Comparison of ENCODE assay signal across 8 cellular contexts in genomic region chrX:41333994-41334865, GRCh38. TPM values are rescaled to one million over a fixed set of nuclear protein-coding genes. Genes with fewer than 3 reads are reported as not detected.
DNase-seq lines count a peak whose midpoint lies in the region; ATAC-seq and TF ChIP-seq lines count a peak whose summit lies in the region.

Gene DDX3X (plus strand): TSS chrX:41334162. CDS start chrX:41334253, 91 bp downstream.

- CTCF ChIA-PET in A673 (lab: Charles Lee) = no interaction called here

- peaks cover 47% of the 10 kb centered on the region for H3K4me1 ChIP-seq in A673 (ENCODE audit: insufficient read depth, low read length, poor library complexity, severe bottlenecking)

- ATAC-seq in GM18520 (IDR thresholded peaks at IDR 0.05; ENCODE audit: unreplicated experiment) (peak; percentile 43), HG03095 (IDR thresholded peaks at IDR 0.05; ENCODE audit: unreplicated experiment) (peak; percentile 42)

- DNase-seq in A673 (ENCODE audit: low spot score) = peak; percentile 91
- peak; percentile 27 for DNase-seq in NCI-H2171 treated with DMSO at 0.1 percent for 48 hours (lab: John Stamatoyannopoulos, UW)
- DNase-seq in activated CD4-positive, alpha-beta T cell treated with anti-CD3 and anti-CD28 coated beads for 1 hour = peak; percentile 84
- peak; percentile 42 to 76 for DNase-seq in cerebellar nuclear complex (lab: John Stamatoyannopoulos, UW)
- peak; percentile 82 for DNase-seq in kidney glomerular epithelial cell (lab: John Stamatoyannopoulos, UW)
- peak; percentile 57 to 73 for DNase-seq in stimulated activated CD4-positive, alpha-beta T cell treated with anti-CD3 and anti-CD28 coated beads, Interleukin-1b, Interleukin-23, amount 100 ng/mL, for 1 hour (ENCODE audit: low read depth in 2 of 2)

- peak within 1 kb of the TSS; percentile 100 for H3K27ac ChIP-seq in A673 (ENCODE audit: low read depth, low read length, poor library complexity, severe bottlenecking)

- H3K9me3 ChIP-seq in A673 (ENCODE audit: low read depth, low read length, poor library complexity, severe bottlenecking) = no peaks in the 10 kb centered on the region

- no peaks in the 10 kb centered on the region for H3K27me3 ChIP-seq in A673 (replicated peaks; ENCODE audit: insufficient read depth, low read depth, low read length, poor library complexity)

- peaks cover 17% of the 10 kb centered on the region for H3K36me3 ChIP-seq in A673 (ENCODE audit: insufficient read depth, low read length, poor library complexity, severe bottlenecking)

- POLR2A ChIA-PET in A673 (lab: Charles Lee; ENCODE audit: low non-redundant PET) = interaction anchor here (0.7 kb wide), 2 partner anchors 12 to 931 kb away, joined by 3 to 4 read pairs; no protein-coding TSS in a partner anchor

- peak within 1 kb of the TSS; percentile 81 for H3K4me3 ChIP-seq in A673 (ENCODE audit: low read depth, low read length, poor library complexity, severe bottlenecking)

- BruUV-seq in A673 (replicated peaks; lab: Mats Ljungman, UMichigan) = TSS peak; percentile 35

- TF ChIP-seq CTCF in A673 (conservative IDR thresholded peaks at IDR 0.05; ENCODE audit: low read depth, low read length) = 0 out of 2 replicates have a peak, but pooled peaks have one; percentile 20

- intact Hi-C loops in A673 (cut with micrococcal nuclease; ENCODE audit: unreplicated experiment) = no loop called here

RNA-seq across cellular contexts. Expression of gene DDX3X, which starts in this region (rescaled TPM):
- 408 and 454 TPM in 2 replicates for total RNA-seq in A673 (2021)

Comparison
In these comparisons a context has a peak if more than half of its experiments do, and no peak if none do; other contexts are left out.
1. Peak in every context shown above with its lines: DNase-seq, ATAC-seq, H3K4me3 ChIP-seq and H3K27ac ChIP-seq.
2. DNase-seq: peak in every context shown above with its lines; median percentile 91 in A673; 84 in activated CD4-positive, alpha-beta T cell treated with anti-CD3 and anti-CD28 coated beads for 1 hour; 82 in kidney glomerular epithelial cell; 65 in stimulated activated CD4-positive, alpha-beta T cell treated with anti-CD3 and anti-CD28 coated beads, Interleukin-1b, Interleukin-23, amount 100 ng/mL, for 1 hour; 59 in cerebellar nuclear complex; 27 in NCI-H2171 treated with DMSO at 0.1 percent for 48 hours.